Comparison of ENCODE assay signal across 16 cellular contexts in genomic region chr16:75307506-75307905, GRCh38. TPM values are rescaled to one million over a fixed set of nuclear protein-coding genes. Genes with fewer than 3 reads are reported as not detected.
DNase-seq lines count a peak whose midpoint lies in the region; ATAC-seq, FAIRE-seq and TF ChIP-seq lines count a peak whose summit lies in the region.
"Had no signal": no experiment of that assay in that cellular context is flagged by ENCODE, and none has a peak within 500 bp of the region (broad histone marks: within the 10 kb centered on the region; RNA-seq: fewer than 3 reads in every experiment).

No MANE protein-coding gene starts in this region.

- H3K36me3 Mint-ChIP-seq in activated CD4-positive, alpha-beta T cell treated with anti-CD3 and anti-CD28 coated beads, Interleukin-2, amount 10 ng/mL, durations not matched to agents 24 days and 14 days (ENCODE audit: low read depth), result peaks cover 19% of the 10 kb centered on the region

- H2BK5ac ChIP-seq in IMR-90 (ENCODE audit: low read depth, low read length, poor library complexity, severe bottlenecking), result no peak overlapping the region

- DNase-seq in IMR-90, result no peak
- no peak for DNase-seq in esophagus squamous epithelium (lab: John Stamatoyannopoulos, UW)
- no peak for DNase-seq in pancreas
- no peak for DNase-seq in vagina (ENCODE audit: extremely low spot score in 2 of 2)
- no peak for DNase-seq in aorta
- DNase-seq in activated naive CD4-positive, alpha-beta T cell treated with anti-CD3 and anti-CD28 coated beads, Interleukin-2, amount 50 U/mL, for 16 hours, result no peak
- no peak for DNase-seq in activated CD4-positive, alpha-beta T cell treated with anti-CD3 and anti-CD28 coated beads, Interleukin-2, amount 10 ng/mL, durations not matched to agents 24 days and 14 days
- DNase-seq: CD8-positive, alpha-beta memory T cell; DMS153; EL; H7; NCI-H1417 treated with DMSO at 0.1 percent for 48 hours; NCI-H2029 treated with DMSO at 0.1 percent for 48 hours; NCI-H510A treated with DMSO at 0.1 percent for 48 hours had no signal

- H3K36me3 ChIP-seq in IMR-90 (ENCODE audit: control insufficient read depth, insufficient read depth, low read length) (peaks cover 4% of the 10 kb centered on the region), esophagus squamous epithelium (peaks cover 0 to 17% (median 0%) of the 10 kb centered on the region in 3 donors), pancreas (no peaks in the 10 kb centered on the region), vagina (peaks cover 0 to 4% of the 10 kb centered on the region in 2 donors), aorta (ENCODE audit: control insufficient read depth in 1 of 2, insufficient read depth in 2 of 2, low read length in 1 of 2) (no peaks in the 10 kb centered on the region)

- H3K18ac ChIP-seq in IMR-90 (ENCODE audit: low read depth, low read length), result no peak overlapping the region

- in situ Hi-C loops in IMR-90 (cut with MboI; ENCODE audit: low sequenced_read_pairs), result loop anchor here (5.0 kb wide), 1 partner anchor 65 kb away; no protein-coding TSS in a partner anchor

- CTCF ChIA-PET in IMR-90 (lab: Yijun Ruan, JAX), result no interaction called here

- no peak overlapping the region for H3K23ac ChIP-seq in IMR-90 (ENCODE audit: low read depth, low read length)

- H3K27me3 ChIP-seq in IMR-90 (ENCODE audit: control insufficient read depth, insufficient read depth, low read length) (no peaks in the 10 kb centered on the region), esophagus squamous epithelium (peaks cover 0 to 16% (median 0%) of the 10 kb centered on the region in 4 donors), pancreas (no peaks in the 10 kb centered on the region), vagina (no peaks in the 10 kb centered on the region), aorta (ENCODE audit: control insufficient read depth in 1 of 2, insufficient read depth in 2 of 2, low read length in 1 of 2) (no peaks in the 10 kb centered on the region)

- H2BK20ac ChIP-seq in IMR-90 (ENCODE audit: low read depth, low read length), result peak overlapping the region; percentile 29; the same call in 1 of the 2 replicates

- peaks cover 4% of the 10 kb centered on the region; the same call in 1 of the 2 replicates for H4K20me1 ChIP-seq in IMR-90 (ENCODE audit: insufficient read depth, low read length)

- intact Hi-C loops in IMR-90 (cut with micrococcal nuclease) (no loop called here), esophagus squamous epithelium (cut with DNase I) (no loop called here), pancreas (cut with DNase I) (loop anchor here in 2 of 3 donors (10.0 kb wide), 1 partner anchor 53 kb away; the partner anchor contains the start of gene BCAR1 (in 2 of the 2)), vagina (cut with DNase I) (loop anchor here (10.0 kb wide), 1 partner anchor 77 kb away; no protein-coding TSS in a partner anchor), aorta (cut with DNase I) (loop anchor here (2.0 to 5.0 kb wide), 5 partner anchors 35 to 75 kb away; partner anchors contain the start of gene BCAR1 (in 1 of the 2))
- intact Hi-C loops in activated CD4-positive, alpha-beta T cell treated with anti-CD3 and anti-CD28 coated beads, Interleukin-2, amount 10 ng/mL, durations not matched to agents 24 days and 14 days (cut with micrococcal nuclease), result no loop called here

- H3K4me3 ChIP-seq in IMR-90 (ENCODE audit: insufficient read depth, low read depth, low read length) (no peak overlapping the region), esophagus squamous epithelium (no peak overlapping the region), pancreas (no peak overlapping the region), vagina (no peak overlapping the region), aorta (ENCODE audit: low read length in 2 of 2) (no peak overlapping the region)

- H3K27ac ChIP-seq in IMR-90 (ENCODE audit: insufficient read depth, low read length) (no peak overlapping the region), esophagus squamous epithelium (peak overlapping the region in 3 of 4 donors; percentile 77 to 86 (median 86)), pancreas (peak overlapping the region; percentile 44 to 92 (median 92)), vagina (peak overlapping the region; percentile 90), aorta (ENCODE audit: low read depth in 1 of 2, low read length in 2 of 2) (no peak overlapping the region)

- no peak overlapping the region for H3K4me3 Mint-ChIP-seq in activated CD4-positive, alpha-beta T cell treated with anti-CD3 and anti-CD28 coated beads, Interleukin-2, amount 10 ng/mL, durations not matched to agents 24 days and 14 days
- H3K4me3 Mint-ChIP-seq: IgD-negative memory B cell had no signal

- TF ChIP-seq POLR2A in IMR-90 (IDR thresholded peaks at IDR 0.05; ENCODE audit: low read depth, low read length) (no peak), esophagus squamous epithelium (IDR thresholded peaks at IDR 0.05) (no peak), vagina (IDR thresholded peaks at IDR 0.05) (no peak)

- H3K9ac ChIP-seq in IMR-90 (ENCODE audit: low read depth, low read length), result no peak overlapping the region

- dilution Hi-C loops in IMR-90 (cut with HindIII; ENCODE audit: low sequenced_read_pairs, unreplicated experiment), result no loop called here

- WGBS in IMR-90 (ENCODE audit: extremely low coverage in 2 of 2, insufficient read length in 1 of 2), 2 experiments, result 100% methylated on average over 1 of the region's 3 CpGs; no CpG with 5 or more reads in 1 of the 2 experiments
- 97% methylated on average over 3 of the region's 3 CpGs for WGBS in esophagus squamous epithelium, 2 donors
- WGBS in pancreas, 2 donors, result 63 to 86% methylated on average over 3 of the region's 3 CpGs
- WGBS in aorta, 2 donors, result 95 to 99% methylated on average over 3 of the region's 3 CpGs

- H2AFZ ChIP-seq in IMR-90 (replicated peaks; ENCODE audit: low read length, poor library complexity), result no peak overlapping the region

- H3K9me1 ChIP-seq in IMR-90 (ENCODE audit: insufficient read depth, low read length), result peaks cover 10% of the 10 kb centered on the region

- POLR2A ChIA-PET in IMR-90 (lab: Charles Lee; ENCODE audit: unreplicated experiment), result no interaction called here

- H3K4me1 ChIP-seq in IMR-90 (ENCODE audit: control insufficient read depth, insufficient read depth, low read length), result peaks cover 20% of the 10 kb centered on the region
- peaks cover 21 to 59% (median 22%) of the 10 kb centered on the region in 3 donors for H3K4me1 ChIP-seq in esophagus squamous epithelium
- H3K4me1 ChIP-seq in pancreas, result peaks cover 47 to 63% (median 60%) of the 10 kb centered on the region in 3 donors
- H3K4me1 ChIP-seq in vagina, result peaks cover 52% of the 10 kb centered on the region
- H3K4me1 ChIP-seq in aorta (ENCODE audit: control insufficient read depth in 1 of 2, insufficient read depth in 2 of 2, low read length in 2 of 2), result peaks cover 7 to 19% of the 10 kb centered on the region in 2 donors

- no TSS peak for BruUV-seq in IMR-90 (replicated peaks; lab: Mats Ljungman, UMichigan)

- no peak overlapping the region for H2BK15ac ChIP-seq in IMR-90 (ENCODE audit: low read depth, low read length)

- ATAC-seq in IMR-90 (ENCODE audit: low read depth), result no peak
- ATAC-seq in pancreas, result no peak
- no peak for ATAC-seq in aorta (ENCODE audit: low FRiP score)

- H3K14ac ChIP-seq in IMR-90 (replicated peaks; ENCODE audit: low read depth, low read length), result no peak overlapping the region

- no peak overlapping the region for H4K91ac ChIP-seq in IMR-90 (ENCODE audit: insufficient read depth, low read depth, low read length)

- no peak overlapping the region for H2AK9ac ChIP-seq in IMR-90 (replicated peaks; ENCODE audit: low read depth, low read length, poor library complexity)

- no peak for TF ChIP-seq RAD21 in IMR-90 (IDR thresholded peaks at IDR 0.05; ENCODE audit: low read length)

- H3K56ac ChIP-seq in IMR-90 (ENCODE audit: extremely low read depth, insufficient read depth, low read length), result no peak overlapping the region

- H4K5ac ChIP-seq in IMR-90 (ENCODE audit: low read depth, low read length), result no peak overlapping the region

- no peak overlapping the region for H3K27ac Mint-ChIP-seq in activated CD4-positive, alpha-beta T cell treated with anti-CD3 and anti-CD28 coated beads, Interleukin-2, amount 10 ng/mL, durations not matched to agents 24 days and 14 days
- H3K27ac Mint-ChIP-seq: IgD-negative memory B cell had no signal

- peak overlapping the region; percentile 32; the same call in 1 of the 2 replicates for H3K4ac ChIP-seq in IMR-90 (ENCODE audit: low read depth, low read length)

- no peak for FAIRE-seq in pancreas (lab: Jason Lieb, UNC)
- FAIRE-seq: RCC 7860 had no signal

- no peak overlapping the region for H4K8ac ChIP-seq in IMR-90 (ENCODE audit: low read depth in 2 of 2, low read length in 2 of 2)

- peaks cover 19% of the 10 kb centered on the region for H3K4me1 Mint-ChIP-seq in activated CD4-positive, alpha-beta T cell treated with anti-CD3 and anti-CD28 coated beads, Interleukin-2, amount 10 ng/mL, durations not matched to agents 24 days and 14 days

- peaks cover 5% of the 10 kb centered on the region for H3K27me3 Mint-ChIP-seq in activated CD4-positive, alpha-beta T cell treated with anti-CD3 and anti-CD28 coated beads, Interleukin-2, amount 10 ng/mL, durations not matched to agents 24 days and 14 days
- H3K27me3 Mint-ChIP-seq: CD8-positive, alpha-beta memory T cell had no signal

- H3K79me1 ChIP-seq in IMR-90 (ENCODE audit: low read depth in 1 of 2, low read length in 2 of 2), result peaks cover 13 to 47% of the 10 kb centered on the region in 2 experiments; a peak in 3 of 4 replicates

- H3K9me3 Mint-ChIP-seq in activated CD4-positive, alpha-beta T cell treated with anti-CD3 and anti-CD28 coated beads, Interleukin-2, amount 10 ng/mL, durations not matched to agents 24 days and 14 days, result no peaks in the 10 kb centered on the region
- H3K9me3 Mint-ChIP-seq: CD8-positive, alpha-beta memory T cell; IgD-negative memory B cell had no signal

- no peaks in the 10 kb centered on the region for H3K9me3 ChIP-seq in IMR-90 (ENCODE audit: control insufficient read depth, insufficient read depth, low read length)
- no peaks in the 10 kb centered on the region for H3K9me3 ChIP-seq in esophagus squamous epithelium
- H3K9me3 ChIP-seq in pancreas, result no peaks in the 10 kb centered on the region
- no peaks in the 10 kb centered on the region for H3K9me3 ChIP-seq in vagina
- no peaks in the 10 kb centered on the region for H3K9me3 ChIP-seq in aorta (ENCODE audit: control insufficient read depth, low read length)

- no peak overlapping the region for H3K4me2 ChIP-seq in IMR-90 (ENCODE audit: low read depth, low read length)

- H2BK120ac ChIP-seq in IMR-90 (ENCODE audit: low read depth, low read length), result no peak overlapping the region

- peak overlapping the region; percentile 80; the same call in 1 of the 2 replicates for H2AK5ac ChIP-seq in IMR-90 (ENCODE audit: low read depth, low read length)

- TF ChIP-seq CTCF in IMR-90 (conservative IDR thresholded peaks at IDR 0.05; ENCODE audit: low read depth, low read length) (no peak), esophagus squamous epithelium (IDR thresholded peaks at IDR 0.05) (no peak), pancreas (IDR thresholded peaks at IDR 0.05) (no peak), vagina (IDR thresholded peaks at IDR 0.05) (no peak)

RNA-seq across cellular contexts. Expression of gene BCAR1, which starts 56.1 kb away (rescaled TPM):
- total RNA-seq in IMR-90 (2012; rRNA removed), result 17.8 and 18.1 TPM in 2 replicates
- 99.4 and 127 TPM in 2 replicates for polyA plus RNA-seq in IMR-90 (2012; rRNA removed)
- polyA plus RNA-seq in IMR-90 (2012; cell fraction: cytosol; rRNA removed), result 84.8 and 140 TPM in 2 replicates
- polyA plus RNA-seq in IMR-90 (2012; cell fraction: nucleus; rRNA removed; ENCODE audit: low replicate concordance), result 214 and 473 TPM in 2 replicates
- 10 to 100 TPM; 26.8 to 51.9 (median 32.1) TPM for total RNA-seq in esophagus squamous epithelium
- total RNA-seq in pancreas, result 10 to 100 TPM; 30.1 to 56.9 (median 40.4) TPM
- polyA plus RNA-seq in pancreas, result 10 to 100 TPM; 60.1 to 66.7 TPM
- total RNA-seq in vagina, result 39.5 TPM
- total RNA-seq in aorta, result 100 to 1,000 TPM; 125 to 140 TPM
- 10 to 100 TPM; 28.7 to 56.3 TPM for polyA plus RNA-seq in aorta
- total RNA-seq in activated CD4-positive, alpha-beta T cell treated with anti-CD3 and anti-CD28 coated beads, Interleukin-2, amount 10 ng/mL, durations not matched to agents 24 days and 14 days, result 0.50 and 0.79 TPM in 2 replicates
- polyA plus RNA-seq: CD8-positive, alpha-beta memory T cell; IgD-negative memory B cell had no signal

Comparison
In these comparisons a context has a peak if more than half of its experiments do, and no peak if none do; other contexts are left out.
1. H3K27ac ChIP-seq: peak in esophagus squamous epithelium (3 of 4), pancreas (4 of 4) and vagina (single experiment); none in IMR-90 (single experiment) and aorta (0 of 2).
2. RNA of gene BCAR1, which starts 56.1 kb away (total RNA-seq): 125 to 140 TPM in aorta, 30.1 to 56.9 TPM in pancreas, 39.5 TPM in vagina (single experiment), 26.8 to 51.9 TPM in esophagus squamous epithelium and 17.8 to 18.1 TPM in IMR-90; 0.50 to 0.79 TPM in activated CD4-positive, alpha-beta T cell treated with anti-CD3 and anti-CD28 coated beads, Interleukin-2, amount 10 ng/mL, durations not matched to agents 24 days and 14 days; every median in the first group is over 10 times any median in the second.
3. intact Hi-C loops: an anchor here in pancreas (10.0 kb wide), vagina (10.0 kb wide) and aorta (2.0 to 5.0 kb wide); none called in IMR-90, esophagus squamous epithelium and activated CD4-positive, alpha-beta T cell treated with anti-CD3 and anti-CD28 coated beads, Interleukin-2, amount 10 ng/mL, durations not matched to agents 24 days and 14 days.